ENCODE assay signal across 8 cellular contexts in the genomic region with DNA sequence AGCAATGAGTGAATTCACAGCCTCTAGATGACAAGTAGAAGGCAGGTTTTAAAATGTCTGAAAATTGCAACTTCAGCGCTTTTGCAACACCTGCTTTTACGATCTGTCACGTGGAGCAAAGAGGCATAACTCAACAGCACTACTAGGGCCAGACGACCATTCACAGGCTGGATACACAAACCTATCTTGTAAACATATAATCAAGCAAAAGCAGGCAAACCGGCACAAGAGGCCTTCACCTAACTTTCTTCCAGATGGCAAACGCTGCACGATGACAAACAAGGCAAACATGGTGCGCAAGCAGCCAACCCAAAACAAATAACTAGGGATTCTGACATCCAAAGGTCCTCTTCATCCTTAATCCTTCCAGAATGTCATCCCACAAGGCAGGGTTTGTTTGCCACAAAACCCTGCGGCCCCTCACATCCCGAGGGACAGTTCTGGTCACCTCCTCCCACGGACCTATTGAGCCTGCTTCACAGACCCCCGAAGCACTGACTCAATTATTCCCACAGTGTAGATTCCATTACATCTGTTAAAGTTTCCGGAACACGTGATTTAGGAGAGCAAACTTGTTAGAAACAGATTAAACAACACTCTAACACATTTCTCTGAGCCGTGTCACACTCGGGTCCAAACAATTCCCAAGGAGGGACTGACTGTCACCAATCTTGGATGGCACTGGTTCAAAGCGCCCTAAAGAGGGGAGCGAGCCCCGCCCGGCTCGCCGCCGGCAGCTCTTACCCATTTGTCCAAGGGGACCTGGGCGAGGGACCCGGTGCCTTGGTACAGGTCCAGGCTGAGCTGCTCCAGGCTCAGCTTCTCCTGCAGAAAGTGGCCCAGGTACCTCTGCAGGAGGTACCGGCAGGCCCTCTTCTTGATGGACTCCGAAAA. TPM values are rescaled to one million over a fixed set of nuclear protein-coding genes. Genes with fewer than 3 reads are reported as not detected.
DNase-seq lines count a peak whose midpoint lies in the region; ATAC-seq and TF ChIP-seq lines count a peak whose summit lies in the region.

No MANE protein-coding gene starts in this region.

- no peak for TF ChIP-seq RAD21 in SK-N-SH (IDR thresholded peaks at IDR 0.05; ENCODE audit: low read length)

- intact Hi-C loops in Calu3 (cut with micrococcal nuclease; ENCODE audit: unreplicated experiment) (loop anchor here (5.0 kb wide), 1 partner anchor 55 kb away; no protein-coding TSS in a partner anchor), left ventricle myocardium superior (cut with micrococcal nuclease) (no loop called here)

- BruUV-seq in Calu3 (replicated peaks; lab: Mats Ljungman, UMichigan), result no TSS peak

- H3K36me3 Mint-ChIP-seq in Calu3 (ENCODE audit: insufficient read depth, unreplicated experiment), result peaks cover 34% of the 10 kb centered on the region
- peaks cover 9% of the 10 kb centered on the region for H3K36me3 Mint-ChIP-seq in activated naive CD8-positive, alpha-beta T cell treated with anti-CD3 and anti-CD28 coated beads, Interleukin-2, amount 50 U/mL, for 24 hours (ENCODE audit: low read depth)

- H3K4me2 ChIP-seq in SK-N-SH, result peak overlapping the region; percentile 96

- H3K9ac ChIP-seq in SK-N-SH, result peak overlapping the region; percentile 84

- no peaks in the 10 kb centered on the region for H3K9me3 Mint-ChIP-seq in Calu3 (ENCODE audit: low read depth, unreplicated experiment)
- H3K9me3 Mint-ChIP-seq in activated naive CD8-positive, alpha-beta T cell treated with anti-CD3 and anti-CD28 coated beads, Interleukin-2, amount 50 U/mL, for 24 hours, result no peaks in the 10 kb centered on the region

- H3K27ac ChIP-seq in SK-N-SH (ENCODE audit: low read depth in 2 of 2, low read length in 1 of 2), result peak overlapping the region; percentile 66 to 87

- peak overlapping the region; percentile 96 to 98 for H3K4me3 ChIP-seq in SK-N-SH (ENCODE audit: low read depth in 2 of 2, low read length in 1 of 2)

- no peaks in the 10 kb centered on the region for H3K27me3 Mint-ChIP-seq in Calu3 (ENCODE audit: unreplicated experiment)
- H3K27me3 Mint-ChIP-seq in activated naive CD8-positive, alpha-beta T cell treated with anti-CD3 and anti-CD28 coated beads, Interleukin-2, amount 50 U/mL, for 24 hours, result no peaks in the 10 kb centered on the region

- CTCF ChIA-PET in Calu3 (lab: Charles Lee), result no interaction called here
- CTCF ChIA-PET in SK-N-SH (lab: Yijun Ruan, JAX), result interaction anchor here (0.6 to 0.9 kb wide), 2 partner anchors 17 to 28 kb away, joined by 3 to 4 read pairs; no protein-coding TSS in a partner anchor

- TF ChIP-seq CTCF in Calu3 (IDR thresholded peaks at IDR 0.05; ENCODE audit: unreplicated experiment), result no peak
- no peak for TF ChIP-seq CTCF in SK-N-SH (IDR thresholded peaks at IDR 0.05)

- peaks cover 13% of the 10 kb centered on the region for H3K4me1 Mint-ChIP-seq in Calu3 (ENCODE audit: low read depth, unreplicated experiment)
- H3K4me1 Mint-ChIP-seq in activated naive CD8-positive, alpha-beta T cell treated with anti-CD3 and anti-CD28 coated beads, Interleukin-2, amount 50 U/mL, for 24 hours, result peaks cover 60% of the 10 kb centered on the region

- H3K79me2 ChIP-seq in SK-N-SH (ENCODE audit: insufficient read depth), result peaks cover 88% of the 10 kb centered on the region

- peak; percentile 12 for ATAC-seq in GM21529 (IDR thresholded peaks at IDR 0.05; ENCODE audit: unreplicated experiment)
- peak; percentile 38 for ATAC-seq in activated naive CD8-positive, alpha-beta T cell treated with anti-CD3 and anti-CD28 coated beads, Interleukin-2, amount 50 U/mL, for 24 hours
- peak; percentile 30 for ATAC-seq in left ventricle myocardium superior

- peak; percentile 43 for DNase-seq in Calu3
- peak; percentile 52 to 68 for DNase-seq in Kasumi-1 (lab: John Stamatoyannopoulos, UW)
- peak; percentile 12 for DNase-seq in SK-N-SH
- DNase-seq in activated naive CD8-positive, alpha-beta T cell treated with anti-CD3 and anti-CD28 coated beads, Interleukin-2, amount 50 U/mL, for 24 hours, result peak; percentile 34
- DNase-seq in left ventricle myocardium superior, result no peak
- DNase-seq in putamen (ENCODE audit: low spot score), result peak; percentile 58
- no peak for DNase-seq in GOT3 (lab: John Stamatoyannopoulos, UW)

- H3F3A ChIP-seq in SK-N-SH (replicated peaks; ENCODE audit: insufficient read depth), result no peaks in the 10 kb centered on the region

- TF ChIP-seq EP300 in SK-N-SH (IDR thresholded peaks at IDR 0.05; ENCODE audit: borderline replicate concordance in 1 of 2, low read depth in 1 of 2, low read length in 1 of 2), result no peak

- peak overlapping the region; percentile 90 for H3K4me3 Mint-ChIP-seq in Calu3 (ENCODE audit: low read depth, unreplicated experiment)
- peak overlapping the region; percentile 87 for H3K4me3 Mint-ChIP-seq in activated naive CD8-positive, alpha-beta T cell treated with anti-CD3 and anti-CD28 coated beads, Interleukin-2, amount 50 U/mL, for 24 hours

- H3K36me3 ChIP-seq in SK-N-SH (replicated peaks in 1 of 2; ENCODE audit: control insufficient read depth in 1 of 2, insufficient read depth in 2 of 2, low read length in 1 of 2), result peaks cover 0 to 3% of the 10 kb centered on the region in 2 experiments

- H4K20me1 ChIP-seq in SK-N-SH (ENCODE audit: insufficient read depth), result peaks cover 8% of the 10 kb centered on the region

- peak overlapping the region; percentile 86 for H3K27ac Mint-ChIP-seq in Calu3 (ENCODE audit: unreplicated experiment)
- H3K27ac Mint-ChIP-seq in activated naive CD8-positive, alpha-beta T cell treated with anti-CD3 and anti-CD28 coated beads, Interleukin-2, amount 50 U/mL, for 24 hours, result peak overlapping the region; percentile 99

- WGBS in SK-N-SH (ENCODE audit: low lambda C conversion rate), result 2% methylated on average over 24 of the region's 27 CpGs

- H2AFZ ChIP-seq in SK-N-SH (ENCODE audit: low read depth), result peak overlapping the region; percentile 83

- no peaks in the 10 kb centered on the region for H3K9me3 ChIP-seq in SK-N-SH

- POLR2A ChIA-PET in SK-N-SH (lab: Yijun Ruan, JAX), result interaction anchor here (1.1 kb wide), 1 partner anchor 29 kb away, joined by 3 read pairs; a partner anchor contains a TSS

- H3K4me1 ChIP-seq in SK-N-SH (ENCODE audit: control insufficient read depth in 1 of 2, insufficient read depth in 2 of 2, low read depth in 1 of 2, low read length in 1 of 2), result peaks cover 14 to 22% of the 10 kb centered on the region in 2 experiments; a peak in 3 of 4 replicates

- H3K9me2 ChIP-seq in SK-N-SH, result no peaks in the 10 kb centered on the region

- no peaks in the 10 kb centered on the region for H3K27me3 ChIP-seq in SK-N-SH (ENCODE audit: insufficient read depth)

TF ChIP-seq in SK-N-SH, 30 proteins besides CTCF, POLR2A, EP300 and RAD21 (continues in another document):
- TF ChIP-seq, protein P1, sequence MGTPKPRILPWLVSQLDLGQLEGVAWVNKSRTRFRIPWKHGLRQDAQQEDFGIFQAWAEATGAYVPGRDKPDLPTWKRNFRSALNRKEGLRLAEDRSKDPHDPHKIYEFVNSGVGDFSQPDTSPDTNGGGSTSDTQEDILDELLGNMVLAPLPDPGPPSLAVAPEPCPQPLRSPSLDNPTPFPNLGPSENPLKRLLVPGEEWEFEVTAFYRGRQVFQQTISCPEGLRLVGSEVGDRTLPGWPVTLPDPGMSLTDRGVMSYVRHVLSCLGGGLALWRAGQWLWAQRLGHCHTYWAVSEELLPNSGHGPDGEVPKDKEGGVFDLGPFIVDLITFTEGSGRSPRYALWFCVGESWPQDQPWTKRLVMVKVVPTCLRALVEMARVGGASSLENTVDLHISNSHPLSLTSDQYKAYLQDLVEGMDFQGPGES (IDR thresholded peaks at IDR 0.05; ENCODE audit: low read depth, low read length), result no peak
- TF ChIP-seq MEF2A (IDR thresholded peaks at IDR 0.05; ENCODE audit: borderline replicate concordance, low read depth) (no peak), EZH2phosphoT487 (IDR thresholded peaks at IDR 0.05; ENCODE audit: borderline replicate concordance, low read depth) (no peak), JUND (IDR thresholded peaks at IDR 0.05) (no peak), NFIC (IDR thresholded peaks at IDR 0.05; ENCODE audit: borderline replicate concordance) (no peak), NRF1 (IDR thresholded peaks at IDR 0.05; ENCODE audit: low read depth, low read length) (no peak), FOSL2 (IDR thresholded peaks at IDR 0.05; ENCODE audit: borderline replicate concordance, low read depth) (no peak), TAF1 (IDR thresholded peaks at IDR 0.05; ENCODE audit: borderline replicate concordance, low read depth, low read length) (no peak)
- TF ChIP-seq, protein P2, sequence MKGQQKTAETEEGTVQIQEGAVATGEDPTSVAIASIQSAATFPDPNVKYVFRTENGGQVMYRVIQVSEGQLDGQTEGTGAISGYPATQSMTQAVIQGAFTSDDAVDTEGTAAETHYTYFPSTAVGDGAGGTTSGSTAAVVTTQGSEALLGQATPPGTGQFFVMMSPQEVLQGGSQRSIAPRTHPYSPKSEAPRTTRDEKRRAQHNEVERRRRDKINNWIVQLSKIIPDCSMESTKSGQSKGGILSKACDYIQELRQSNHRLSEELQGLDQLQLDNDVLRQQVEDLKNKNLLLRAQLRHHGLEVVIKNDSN (IDR thresholded peaks at IDR 0.05; ENCODE audit: borderline replicate concordance, low read depth), result peak; percentile 85
- TF ChIP-seq, protein P3, sequence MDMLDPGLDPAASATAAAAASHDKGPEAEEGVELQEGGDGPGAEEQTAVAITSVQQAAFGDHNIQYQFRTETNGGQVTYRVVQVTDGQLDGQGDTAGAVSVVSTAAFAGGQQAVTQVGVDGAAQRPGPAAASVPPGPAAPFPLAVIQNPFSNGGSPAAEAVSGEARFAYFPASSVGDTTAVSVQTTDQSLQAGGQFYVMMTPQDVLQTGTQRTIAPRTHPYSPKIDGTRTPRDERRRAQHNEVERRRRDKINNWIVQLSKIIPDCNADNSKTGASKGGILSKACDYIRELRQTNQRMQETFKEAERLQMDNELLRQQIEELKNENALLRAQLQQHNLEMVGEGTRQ (IDR thresholded peaks at IDR 0.05; ENCODE audit: borderline replicate concordance, low read depth, low read length), result no peak

RNA-seq across cellular contexts. Expression of a gene that starts 0.8 kb away (rescaled TPM):
- total RNA-seq in Calu3 (2022) (13.0 and 14.5 TPM in 2 replicates), left ventricle myocardium superior (11.5 TPM)
- polyA plus RNA-seq in SK-N-SH (2012; rRNA removed), result 5.8 and 7.5 TPM in 2 replicates
- polyA plus RNA-seq in SK-N-SH (2012; cell fraction: cytosol; rRNA removed), result 4.6 and 5.8 TPM in 2 replicates
- 12.6 and 20.0 TPM in 2 replicates for polyA plus RNA-seq in SK-N-SH (2012; cell fraction: nucleus; rRNA removed)

RNA-seq across cellular contexts. Expression of a gene that starts 1.0 kb away (rescaled TPM):
- total RNA-seq in Calu3 (2022) (33.3 and 42.5 TPM in 2 replicates), left ventricle myocardium superior (9.6 TPM)
- polyA plus RNA-seq in SK-N-SH (2012; rRNA removed), result 13.6 and 18.2 TPM in 2 replicates
- polyA plus RNA-seq in SK-N-SH (2012; cell fraction: cytosol; rRNA removed), result 27.1 and 28.5 TPM in 2 replicates
- polyA plus RNA-seq in SK-N-SH (2012; cell fraction: nucleus; rRNA removed), result 3.3 and 9.6 TPM in 2 replicates

RNA-seq across cellular contexts. Expression of a gene that starts 29.6 kb away (rescaled TPM):
- 2.4 and 3.3 TPM in 2 replicates for total RNA-seq in Calu3 (2022)
- 2.1 and 2.3 TPM in 2 replicates for polyA plus RNA-seq in SK-N-SH (2012; rRNA removed)
- polyA plus RNA-seq in SK-N-SH (2012; cell fraction: cytosol; rRNA removed), result 1.6 and 2.1 TPM in 2 replicates
- 1.2 and 1.9 TPM in 2 replicates for polyA plus RNA-seq in SK-N-SH (2012; cell fraction: nucleus; rRNA removed)
- total RNA-seq in left ventricle myocardium superior, result 0.27 TPM

Comparison
In these comparisons a context has a peak if more than half of its experiments do, and no peak if none do; other contexts are left out.
1. DNase-seq: peak in Calu3 (single experiment), Kasumi-1 (2 of 2), SK-N-SH (single experiment), activated naive CD8-positive, alpha-beta T cell treated with anti-CD3 and anti-CD28 coated beads, Interleukin-2, amount 50 U/mL, for 24 hours (single experiment) and putamen (single experiment); none in left ventricle myocardium superior (single experiment) and GOT3 (single experiment).
2. Peak in every context shown above with its lines, with median percentiles within 50 percentile points of each other: ATAC-seq.